Comparison of ENCODE assay signal across 8 cellular contexts in genomic region chr22:17627961-17628303, GRCh38. TPM values are rescaled to one million over a fixed set of nuclear protein-coding genes. Genes with fewer than 3 reads are reported as not detected.
A peak's percentile ranks its signal among the peaks of the same experiment; 100 is the strongest.
DNase-seq lines count a peak whose midpoint lies in the region; ATAC-seq and TF ChIP-seq lines count a peak whose summit lies in the region.

No MANE protein-coding gene starts in this region.

- H2AFZ ChIP-seq in IMR-90 (replicated peaks; ENCODE audit: low read length, poor library complexity), result peak overlapping the region; percentile 96

- H3K9ac ChIP-seq in IMR-90 (ENCODE audit: low read depth, low read length) (peak overlapping the region; percentile 96), colonic mucosa (ENCODE audit: low read depth in 2 of 2, low read length in 2 of 2) (peak overlapping the region; percentile 77 to 93), muscle layer of colon (ENCODE audit: low read length) (peak overlapping the region; percentile 100)

- ATAC-seq in IMR-90 (ENCODE audit: low read depth) (no peak), HG03520 (IDR thresholded peaks at IDR 0.05; ENCODE audit: unreplicated experiment) (no peak)

- no peak overlapping the region for H2BK20ac ChIP-seq in IMR-90 (ENCODE audit: low read depth, low read length)

- TF ChIP-seq POLR2A in IMR-90 (IDR thresholded peaks at IDR 0.05; ENCODE audit: low read depth, low read length), result no peak

- dilution Hi-C loops in IMR-90 (cut with HindIII; ENCODE audit: low sequenced_read_pairs, unreplicated experiment), result no loop called here

- H3K23ac ChIP-seq in IMR-90 (ENCODE audit: low read depth, low read length), result peak overlapping the region; percentile 94

- in situ Hi-C loops in IMR-90 (cut with MboI; ENCODE audit: low sequenced_read_pairs), result no loop called here

- H2BK120ac ChIP-seq in IMR-90 (ENCODE audit: low read depth, low read length), result peak overlapping the region; percentile 67; the same call in 1 of the 2 replicates

- peak overlapping the region; percentile 92 for H3K4ac ChIP-seq in IMR-90 (ENCODE audit: low read depth, low read length)

- peak overlapping the region; percentile 71 for H2BK5ac ChIP-seq in IMR-90 (ENCODE audit: low read depth, low read length, poor library complexity, severe bottlenecking)

- H3K4me1 ChIP-seq in IMR-90 (ENCODE audit: control insufficient read depth, insufficient read depth, low read length) (no peaks in the 10 kb centered on the region; the same call in 1 of the 2 replicates), colonic mucosa (peaks cover 4% of the 10 kb centered on the region), muscle layer of colon (ENCODE audit: insufficient read depth, low read length) (peaks cover 14% of the 10 kb centered on the region)

- H3K36me3 ChIP-seq in IMR-90 (ENCODE audit: control insufficient read depth, insufficient read depth, low read length), result peaks cover 6% of the 10 kb centered on the region
- no peaks in the 10 kb centered on the region for H3K36me3 ChIP-seq in colonic mucosa
- no peaks in the 10 kb centered on the region for H3K36me3 ChIP-seq in muscle layer of colon (ENCODE audit: insufficient read depth, low read length)

- H3K14ac ChIP-seq in IMR-90 (replicated peaks; ENCODE audit: low read depth, low read length), result peak overlapping the region; percentile 98

- peaks cover 4% of the 10 kb centered on the region; the same call in 1 of the 2 replicates for H4K20me1 ChIP-seq in IMR-90 (ENCODE audit: insufficient read depth, low read length)

- H3K4me3 ChIP-seq in AG04450 (ENCODE audit: low read depth, low read length), result peak overlapping the region; percentile 100
- H3K4me3 ChIP-seq in IMR-90 (ENCODE audit: insufficient read depth, low read depth, low read length), result peak overlapping the region; percentile 69
- peak overlapping the region; percentile 96 for H3K4me3 ChIP-seq in colonic mucosa
- peak overlapping the region; percentile 100 for H3K4me3 ChIP-seq in muscle layer of colon (ENCODE audit: low read depth in 1 of 2, low read length in 2 of 2)

- H2BK15ac ChIP-seq in IMR-90 (ENCODE audit: low read depth, low read length), result no peak overlapping the region

- CTCF ChIA-PET in AG04450 (lab: Charles Lee), result interaction anchor here (0.7 kb wide), 1 partner anchor 70 kb away, joined by 7 read pairs; no protein-coding TSS in a partner anchor
- CTCF ChIA-PET in IMR-90 (lab: Yijun Ruan, JAX), result no interaction called here

- H3K18ac ChIP-seq in IMR-90 (ENCODE audit: low read depth, low read length), result no peak overlapping the region

- H3K4me2 ChIP-seq in IMR-90 (ENCODE audit: low read depth, low read length), result peak overlapping the region; percentile 85

- no peaks in the 10 kb centered on the region for H3K27me3 ChIP-seq in AG04450 (ENCODE audit: control insufficient read depth, insufficient read depth, low read length)
- no peaks in the 10 kb centered on the region for H3K27me3 ChIP-seq in IMR-90 (ENCODE audit: control insufficient read depth, insufficient read depth, low read length)
- H3K27me3 ChIP-seq in colonic mucosa, result no peaks in the 10 kb centered on the region
- no peaks in the 10 kb centered on the region for H3K27me3 ChIP-seq in muscle layer of colon (ENCODE audit: control insufficient read depth in 1 of 2, insufficient read depth in 2 of 2, low read length in 2 of 2)

- peaks cover 2% of the 10 kb centered on the region; the same call in 1 of the 2 replicates for H3K9me1 ChIP-seq in IMR-90 (ENCODE audit: insufficient read depth, low read length)

- peak overlapping the region; percentile 92 for H2AK5ac ChIP-seq in IMR-90 (ENCODE audit: low read depth, low read length)

- peak overlapping the region; percentile 98 to 99 for H4K8ac ChIP-seq in IMR-90 (ENCODE audit: low read depth in 2 of 2, low read length in 2 of 2)

- peak overlapping the region; percentile 95 for H3K56ac ChIP-seq in IMR-90 (ENCODE audit: extremely low read depth, insufficient read depth, low read length)

- no peak for TF ChIP-seq RAD21 in IMR-90 (IDR thresholded peaks at IDR 0.05; ENCODE audit: low read length)

- peak overlapping the region; percentile 93 for H2AK9ac ChIP-seq in IMR-90 (replicated peaks; ENCODE audit: low read depth, low read length, poor library complexity)

- H3K9me3 ChIP-seq in AG04450 (ENCODE audit: control insufficient read depth, insufficient read depth, low read length) (peaks cover 3% of the 10 kb centered on the region; the same call in 1 of the 2 replicates), IMR-90 (ENCODE audit: control insufficient read depth, insufficient read depth, low read length) (no peaks in the 10 kb centered on the region), colonic mucosa (no peaks in the 10 kb centered on the region), muscle layer of colon (ENCODE audit: low read length) (no peaks in the 10 kb centered on the region)

- peak overlapping the region; percentile 93 for H4K91ac ChIP-seq in IMR-90 (ENCODE audit: insufficient read depth, low read depth, low read length)

- POLR2A ChIA-PET in AG04450 (lab: Yijun Ruan, JAX), result interaction anchor here (0.8 kb wide), 1 partner anchor 11 kb away, joined by 3 read pairs; no protein-coding TSS in a partner anchor
- POLR2A ChIA-PET in IMR-90 (lab: Charles Lee; ENCODE audit: unreplicated experiment), result no interaction called here

- peaks cover 14 to 50% of the 10 kb centered on the region in 2 experiments for H3K79me1 ChIP-seq in IMR-90 (ENCODE audit: low read depth in 1 of 2, low read length in 2 of 2)

- TF ChIP-seq CTCF in AG04450 (IDR thresholded peaks at IDR 0.05; ENCODE audit: low read depth, low read length) (no peak), IMR-90 (conservative IDR thresholded peaks at IDR 0.05; ENCODE audit: low read depth, low read length) (no peak), colonic mucosa (IDR thresholded peaks at IDR 0.05) (no peak), GM20000 (IDR thresholded peaks at IDR 0.05; ENCODE audit: extremely low read depth, missing control alignments) (no peak)

- peak overlapping the region; percentile 90 for H3K27ac ChIP-seq in AG04450 (ENCODE audit: low read depth, low read length)
- peak overlapping the region; percentile 90 for H3K27ac ChIP-seq in IMR-90 (ENCODE audit: insufficient read depth, low read length)
- H3K27ac ChIP-seq in colonic mucosa, result peak overlapping the region; percentile 88
- peak overlapping the region; percentile 98 for H3K27ac ChIP-seq in muscle layer of colon (ENCODE audit: low read depth, low read length)

- BruUV-seq in IMR-90 (replicated peaks; lab: Mats Ljungman, UMichigan), result no TSS peak

- intact Hi-C loops in IMR-90 (cut with micrococcal nuclease) (loop anchor here (5.0 kb wide), 1 partner anchor 56 kb away; no protein-coding TSS in a partner anchor), colonic mucosa (cut with DNase I) (no loop called here)

- DNase-seq in AG04450 (ENCODE audit: low read depth, low spot score), result no peak
- no peak for DNase-seq in IMR-90
- peak; percentile 25 for DNase-seq in colonic mucosa
- no peak for DNase-seq in effector CD4-positive, alpha-beta T cell
- no peak for DNase-seq in NCI-H187 treated with DMSO at 0.1 percent for 48 hours (lab: John Stamatoyannopoulos, UW)
- DNase-seq in GM20000 (ENCODE audit: low spot score), result no peak

- 7% methylated on average over 5 of the region's 20 CpGs; no CpG with 5 or more reads in 1 of the 2 experiments for WGBS in IMR-90 (ENCODE audit: extremely low coverage in 2 of 2, insufficient read length in 1 of 2), 2 experiments

- peak overlapping the region; percentile 82 for H4K5ac ChIP-seq in IMR-90 (ENCODE audit: low read depth, low read length)

TF ChIP-seq in IMR-90, 13 proteins besides CTCF, POLR2A, EP300 and RAD21:
- TF ChIP-seq CEBPB (IDR thresholded peaks at IDR 0.05; ENCODE audit: low read depth, low read length) (no peak), MXI1 (IDR thresholded peaks at IDR 0.05; ENCODE audit: borderline replicate concordance, low read depth, low read length) (no peak), FOS (IDR thresholded peaks at IDR 0.05; ENCODE audit: low read depth, low read length) (no peak), SMC3 (IDR thresholded peaks at IDR 0.05; ENCODE audit: low read depth, low read length) (no peak)

RNA-seq across cellular contexts. Expression of gene ATP6V1E1, which starts 0.6 kb away (rescaled TPM):
- polyA plus RNA-seq in AG04450 (2011; rRNA removed) (194 and 198 TPM in 2 replicates), IMR-90 (2012; rRNA removed) (123 and 148 TPM in 2 replicates)
- 76.0 and 92.8 TPM in 2 replicates for polyA minus RNA-seq in AG04450 (2011; rRNA and poly(A)+ RNA removed)
- total RNA-seq in IMR-90 (2012; rRNA removed) (144 and 151 TPM in 2 replicates), colonic mucosa (10 to 100 TPM; 87.2 to 98.4 TPM)
- polyA plus RNA-seq in IMR-90 (2012; cell fraction: cytosol; rRNA removed), result 46.0 and 80.4 TPM in 2 replicates
- 14.4 and 72.5 TPM in 2 replicates for polyA plus RNA-seq in IMR-90 (2012; cell fraction: nucleus; rRNA removed; ENCODE audit: low replicate concordance)

RNA-seq across cellular contexts. Expression of gene BCL2L13, which starts 10.6 kb away (rescaled TPM):
- polyA plus RNA-seq in AG04450 (2011; rRNA removed) (64.1 and 66.0 TPM in 2 replicates), IMR-90 (2012; rRNA removed) (39.6 and 42.6 TPM in 2 replicates)
- polyA minus RNA-seq in AG04450 (2011; rRNA and poly(A)+ RNA removed), result 76.6 and 85.4 TPM in 2 replicates
- total RNA-seq in IMR-90 (2012; rRNA removed) (77.5 and 86.7 TPM in 2 replicates), colonic mucosa (10 to 100 TPM; 44.9 to 47.2 TPM)
- polyA plus RNA-seq in IMR-90 (2012; cell fraction: cytosol; rRNA removed), result 29.4 and 36.3 TPM in 2 replicates
- 15.2 and 32.7 TPM in 2 replicates for polyA plus RNA-seq in IMR-90 (2012; cell fraction: nucleus; rRNA removed; ENCODE audit: low replicate concordance)
